ENCODE assay signal across 9 cellular contexts in the genomic region with DNA sequence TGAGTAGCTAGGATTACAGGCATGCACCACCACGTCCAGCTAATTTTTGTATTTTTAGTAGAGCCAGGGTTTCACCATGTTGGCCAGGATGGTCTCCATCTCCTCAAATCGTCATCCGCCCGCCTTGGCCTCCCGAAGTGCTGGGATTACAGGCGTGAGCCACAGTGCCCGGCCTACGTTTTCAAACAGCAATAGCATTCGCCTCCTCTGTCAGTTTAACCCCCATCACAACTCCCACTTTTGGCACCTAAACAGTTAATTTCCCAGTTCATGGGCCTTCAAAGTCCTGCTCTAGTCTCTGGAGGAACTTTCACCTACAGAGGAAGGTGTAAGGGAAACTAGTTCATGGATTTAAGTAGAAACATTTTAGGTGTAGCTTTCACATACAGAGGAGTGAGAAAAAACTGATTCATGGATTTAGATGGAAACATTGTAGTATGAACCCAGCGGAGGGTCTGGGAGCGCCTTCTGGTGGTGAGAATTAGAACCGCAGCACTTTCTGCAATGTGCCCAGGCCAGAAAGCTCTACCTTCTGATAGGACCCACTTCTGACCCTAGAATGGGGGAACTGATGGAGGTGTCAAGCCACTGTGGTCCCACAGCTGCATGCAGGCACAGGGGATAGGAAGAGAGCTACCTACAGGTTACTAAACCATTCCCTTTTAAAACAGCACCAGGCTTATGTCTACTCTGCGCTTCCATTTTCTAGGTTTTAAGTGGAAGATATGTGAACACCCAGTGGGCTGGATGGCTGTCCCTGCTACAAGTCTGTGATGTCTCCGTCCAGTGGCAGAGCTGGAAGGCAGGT.
DNase-seq lines count a peak whose midpoint lies in the region; ATAC-seq and TF ChIP-seq lines count a peak whose summit lies in the region.
"Had no signal": no experiment of that assay in that cellular context is flagged by ENCODE, and none has a peak within 500 bp of the region (broad histone marks: within the 10 kb centered on the region; RNA-seq: fewer than 3 reads in every experiment).

No MANE protein-coding gene starts in this region.

- in situ Hi-C loops in T47D (cut with HindIII; ENCODE audit: low pct_unique_long_range_greater_than_20kb, low sequenced_read_pairs): no loop called here

- H3K9me3 ChIP-seq in WERI-Rb-1 (ENCODE audit: severe bottlenecking): no peaks in the 10 kb centered on the region
- H3K9me3 ChIP-seq: BLaER1 treated with 17β-estradiol and CSF1 and Interleukin-3, amounts not matched to agents 10 nM and 100 nM had no signal

- peak; percentile 96 for TF ChIP-seq CTCF in WERI-Rb-1 (IDR thresholded peaks at IDR 0.05; ENCODE audit: low read depth, low read length)

- H3K36me3 ChIP-seq in WERI-Rb-1: no peaks in the 10 kb centered on the region
- H3K36me3 ChIP-seq: BLaER1 treated with 17β-estradiol and CSF1 and Interleukin-3, amounts not matched to agents 10 nM and 100 nM had no signal

- DNase-seq in NCI-H2081 (lab: John Stamatoyannopoulos, UW): peak; percentile 62 to 67
- DNase-seq in NCI-H2081 treated with DMSO at 0.1 percent for 48 hours (lab: John Stamatoyannopoulos, UW): no peak
- peak; percentile 67 for DNase-seq in NCI-H1694 treated with DMSO at 0.1 percent for 48 hours (lab: John Stamatoyannopoulos, UW)
- DNase-seq in WERI-Rb-1: peak; percentile 86
- peak; percentile 64 to 70 for DNase-seq in T47D (ENCODE audit: low read depth in 1 of 2, low spot score in 1 of 2)
- peak; percentile 88 for DNase-seq in islet precursor cell
- peak; percentile 72 for DNase-seq in stimulated activated CD4-positive, alpha-beta T cell treated with anti-CD3 and anti-CD28 coated beads, Interleukin-1b, Interleukin-23, amount 100 ng/mL, for 48 hours

- no peak for ATAC-seq in GM21381 (IDR thresholded peaks at IDR 0.05; ENCODE audit: unreplicated experiment)

- no peak overlapping the region for H3K27ac ChIP-seq in WERI-Rb-1
- H3K27ac ChIP-seq: BLaER1 treated with 17β-estradiol and CSF1 and Interleukin-3, amounts not matched to agents 10 nM and 100 nM had no signal

- H3K27me3 ChIP-seq in WERI-Rb-1 (ENCODE audit: insufficient read depth, low read depth, severe bottlenecking): no peaks in the 10 kb centered on the region
- H3K27me3 ChIP-seq: BLaER1 treated with 17β-estradiol and CSF1 and Interleukin-3, amounts not matched to agents 10 nM and 100 nM had no signal

- no peak overlapping the region for H3K4me3 ChIP-seq in WERI-Rb-1 (ENCODE audit: low read depth, low read length)
- H3K4me3 ChIP-seq: BLaER1 treated with 17β-estradiol and CSF1 and Interleukin-3, amounts not matched to agents 10 nM and 100 nM had no signal
